In genomic region chr21:26148834-26149354, GRCh38 we compare ENCODE assay signal across 11 cellular contexts. TPM values are rescaled to one million over a fixed set of nuclear protein-coding genes. Genes with fewer than 3 reads are reported as not detected.
A peak's percentile ranks its signal among the peaks of the same experiment; 100 is the strongest.
DNase-seq lines count a peak whose midpoint lies in the region; TF ChIP-seq lines count a peak whose summit lies in the region.
"Had no signal": no experiment of that assay in that cellular context is flagged by ENCODE, and none has a peak within 500 bp of the region (broad histone marks: within the 10 kb centered on the region; RNA-seq: fewer than 3 reads in every experiment).

No MANE protein-coding gene starts in this region.

- H3K27me3 ChIP-seq in H9 (ENCODE audit: insufficient read depth, low read length) = no peaks in the 10 kb centered on the region
- H3K27me3 ChIP-seq: colonic mucosa, MG63 had no signal

- H3K14ac ChIP-seq in H9 (ENCODE audit: insufficient read depth, low read length) = no peak overlapping the region

- H3K4me1 ChIP-seq in H9 (ENCODE audit: insufficient read depth, low read length) = peaks cover 4% of the 10 kb centered on the region; the same call in 1 of the 2 replicates

- H3K9me3 Mint-ChIP-seq in H9 = no peaks in the 10 kb centered on the region; a peak in 1 of 5 replicates
- H3K9me3 Mint-ChIP-seq in glutamatergic neuron (ENCODE audit: unreplicated experiment) = no peaks in the 10 kb centered on the region

- no peak overlapping the region for H2BK20ac ChIP-seq in H9 (ENCODE audit: low read depth, low read length, poor library complexity, severe bottlenecking)

- H3K79me2 ChIP-seq in H9 (ENCODE audit: insufficient read depth, low read length) = peaks cover 46% of the 10 kb centered on the region

- no peak overlapping the region for H2BK120ac ChIP-seq in H9 (ENCODE audit: low read depth, low read length, poor library complexity, severe bottlenecking)

- H4K5ac ChIP-seq in H9 (ENCODE audit: insufficient read length, low read depth, low read length) = no peak overlapping the region

- H3K4me1 Mint-ChIP-seq in H9 (peaks cover 45 to 50% of the 10 kb centered on the region in 2 experiments), glutamatergic neuron (ENCODE audit: low read depth, unreplicated experiment) (peaks cover 38% of the 10 kb centered on the region)

- H3K9me3 ChIP-seq in H9 (ENCODE audit: control insufficient read depth, low read depth, low read length) = no peaks in the 10 kb centered on the region
- H3K9me3 ChIP-seq: colonic mucosa, MG63 had no signal

- H3K23me2 ChIP-seq in H9 (ENCODE audit: insufficient read length, low read depth, low read length, poor library complexity, severe bottlenecking) = no peaks in the 10 kb centered on the region

- H3K18ac ChIP-seq in H9 (ENCODE audit: insufficient read length, low read depth, low read length) = no peak overlapping the region

- H3K9ac ChIP-seq in H9 (ENCODE audit: extremely low read depth, insufficient read length, low read length) = no peak overlapping the region

- TF ChIP-seq CTCF in H9 (conservative IDR thresholded peaks at IDR 0.05) (no peak), glutamatergic neuron (IDR thresholded peaks at IDR 0.05; ENCODE audit: partially characterized antibody, unreplicated experiment) (no peak)

- H3K56ac ChIP-seq in H9 (ENCODE audit: insufficient read length, low read depth, low read length) = no peak overlapping the region

- H3K23ac ChIP-seq in H9 (ENCODE audit: insufficient read length, low read depth, low read length) = no peak overlapping the region

- H3K79me1 ChIP-seq in H9 (ENCODE audit: insufficient read depth, low read depth, low read length, poor library complexity, severe bottlenecking) = peaks cover 7% of the 10 kb centered on the region

- no peak overlapping the region for H2AK5ac ChIP-seq in H9 (ENCODE audit: insufficient read length, low read length)

- H2BK15ac ChIP-seq in H9 (ENCODE audit: low read depth, low read length) = no peak overlapping the region

- H3K4me3 Mint-ChIP-seq in H9 (peak overlapping the region in 1 of 2 experiments; percentile 45; a peak in 2 of 5 replicates), glutamatergic neuron (ENCODE audit: unreplicated experiment) (no peak overlapping the region)
- H3K4me3 Mint-ChIP-seq: activated CD8-positive, alpha-beta memory T cell treated with anti-CD3 and anti-CD28 coated beads, Interleukin-2, amount 10 ng/mL, durations not matched to agents 7 days and 5 days had no signal

- H4K8ac ChIP-seq in H9 (replicated peaks; ENCODE audit: insufficient read length, low read depth, low read length) = no peak overlapping the region

- DNase-seq in H9 = no peak
- peak; percentile 69 for DNase-seq in amniotic epithelial cell (ENCODE audit: low read depth)
- DNase-seq in glutamatergic neuron = no peak
- DNase-seq in renal cortical epithelial cell (ENCODE audit: low read depth) = peak; percentile 49
- no peak for DNase-seq in SIG-M5 treated with dmso at 0.1 percent for 504 hours (lab: John Stamatoyannopoulos, UW; ENCODE audit: unreplicated experiment)
- DNase-seq in T1000 (lab: John Stamatoyannopoulos, UW) = no peak
- no peak for DNase-seq in C1 segment of cervical spinal cord (lab: John Stamatoyannopoulos, UW)
- DNase-seq in substantia nigra (lab: John Stamatoyannopoulos, UW) = no peak
- DNase-seq: activated CD8-positive, alpha-beta memory T cell treated with anti-CD3 and anti-CD28 coated beads, Interleukin-2, amount 10 ng/mL, durations not matched to agents 7 days and 5 days; colonic mucosa; MG63 had no signal

- H4K91ac ChIP-seq in H9 (ENCODE audit: insufficient read length, low read depth, low read length) = no peak overlapping the region

- H2BK12ac ChIP-seq in H9 (ENCODE audit: insufficient read length, low read depth, low read length) = no peak overlapping the region

- H3K27ac Mint-ChIP-seq in H9 = peak overlapping the region; percentile 41 to 94 (median 60)
- peak overlapping the region; percentile 4 for H3K27ac Mint-ChIP-seq in glutamatergic neuron (ENCODE audit: unreplicated experiment)
- H3K27ac Mint-ChIP-seq: activated CD8-positive, alpha-beta memory T cell treated with anti-CD3 and anti-CD28 coated beads, Interleukin-2, amount 10 ng/mL, durations not matched to agents 7 days and 5 days had no signal

- H3K4ac ChIP-seq in H9 (ENCODE audit: low read depth, low read length) = no peak overlapping the region

- H3K27me3 Mint-ChIP-seq in H9 (ENCODE audit: low read depth) (no peaks in the 10 kb centered on the region), glutamatergic neuron (ENCODE audit: unreplicated experiment) (no peaks in the 10 kb centered on the region)
- H3K27me3 Mint-ChIP-seq: activated CD8-positive, alpha-beta memory T cell treated with anti-CD3 and anti-CD28 coated beads, Interleukin-2, amount 10 ng/mL, durations not matched to agents 7 days and 5 days had no signal

- H2AFZ ChIP-seq in H9 (ENCODE audit: low read length) = no peak overlapping the region

- no peaks in the 10 kb centered on the region for H4K20me1 ChIP-seq in H9 (ENCODE audit: control insufficient read depth, insufficient read depth, insufficient read length)

- H2BK5ac ChIP-seq in H9 (ENCODE audit: insufficient read length, low read length) = no peak overlapping the region

- H3K27ac ChIP-seq in H9 (ENCODE audit: insufficient read length, low read depth, low read length) (peak overlapping the region; percentile 4), substantia nigra (ENCODE audit: low read depth, low read length, poor library complexity, severe bottlenecking) (no peak overlapping the region)
- H3K27ac ChIP-seq: colonic mucosa had no signal

- peaks cover 0 to 16% (median 11%) of the 10 kb centered on the region in 3 experiments; a peak in 6 of 7 replicates for H3K36me3 Mint-ChIP-seq in H9 (ENCODE audit: insufficient read depth in 1 of 3, low read depth in 3 of 3)
- no peaks in the 10 kb centered on the region for H3K36me3 Mint-ChIP-seq in glutamatergic neuron (ENCODE audit: unreplicated experiment)
- H3K36me3 Mint-ChIP-seq: activated CD8-positive, alpha-beta memory T cell treated with anti-CD3 and anti-CD28 coated beads, Interleukin-2, amount 10 ng/mL, durations not matched to agents 7 days and 5 days had no signal

- no peak overlapping the region for H3K4me2 ChIP-seq in H9 (ENCODE audit: insufficient read depth, insufficient read length, low read length)

- H3T11ph ChIP-seq in H9 (ENCODE audit: low read length) = no peak overlapping the region

RNA-seq across cellular contexts. Expression of gene APP, which starts 21.7 kb away (rescaled TPM):
- 380 and 386 TPM in 2 replicates for total RNA-seq in H9 (2021)
- 735 TPM for total RNA-seq in glutamatergic neuron (ENCODE audit: unreplicated experiment)
- 590 and 1,827 TPM in 2 replicates for total RNA-seq in renal cortical epithelial cell

Comparison
In these comparisons a context has a peak if more than half of its experiments do, and no peak if none do; other contexts are left out.
1. DNase-seq: peak in amniotic epithelial cell (single experiment) and renal cortical epithelial cell (single experiment); none in H9 (single experiment), glutamatergic neuron (single experiment), SIG-M5 treated with dmso at 0.1 percent for 504 hours (single experiment), T1000 (single experiment), C1 segment of cervical spinal cord (0 of 14) and substantia nigra (0 of 49).